Comparison of ENCODE assay signal across 27 cellular contexts in the genomic region with DNA sequence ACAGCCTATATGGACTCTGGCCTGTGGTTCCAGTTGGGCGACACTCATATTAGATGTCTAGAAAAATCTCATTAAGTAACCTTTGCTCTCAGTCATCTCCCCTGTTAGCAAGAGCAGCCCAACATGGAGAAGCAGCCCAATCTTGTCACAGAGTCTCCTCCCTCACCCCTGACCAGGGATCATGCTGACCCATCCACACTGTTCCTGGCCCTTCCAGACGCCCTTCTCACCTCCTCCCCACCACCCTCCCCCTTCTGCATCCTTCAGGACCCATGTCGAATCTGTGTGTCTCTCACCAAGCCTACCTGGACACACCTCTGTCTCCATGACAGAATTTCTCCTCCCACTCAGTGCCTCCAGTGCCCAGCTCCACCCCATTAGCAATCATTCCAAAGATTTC.
"Had no signal": no experiment of that assay in that cellular context is flagged by ENCODE, and none has a peak within 500 bp of the region (broad histone marks: within the 10 kb centered on the region; RNA-seq: fewer than 3 reads in every experiment).

No MANE protein-coding gene starts in this region.

- H3K4me3 ChIP-seq: colonic mucosa, gastroesophageal sphincter, heart left ventricle, hepatocyte, lung, prostate gland, right atrium auricular region, smooth muscle cell, stomach, thyroid gland, uterus had no signal

- DNase-seq: colonic mucosa; dermis blood vessel endothelial cell; effector memory CD8-positive, alpha-beta T cell; heart left ventricle; left cardiac atrium; naive B cell; stimulated activated CD4-positive, alpha-beta T cell treated with anti-CD3 and anti-CD28 coated beads, Interleukin-12 subunit alpha, Interleukin-12 subunit beta, amount 100 ng/mL, for 4 hours; stimulated activated CD4-positive, alpha-beta T cell treated with anti-CD3 and anti-CD28 coated beads, Interleukin-1b, Interleukin-23, amount 100 ng/mL, for 48 hours; stimulated activated CD4-positive, alpha-beta T cell treated with anti-CD3 and anti-CD28 coated beads, Interleukin-4, amount 100 ng/mL, for 1 hour; stimulated activated CD8-positive, alpha-beta memory T cell treated with anti-CD3 and anti-CD28 coated beads, Interleukin-4, amount 100 ng/mL, for 48 hours; stimulated activated naive CD4-positive, alpha-beta T cell treated with Interleukin-2 at 50 U/mL for 16 hours; stomach; thyroid gland; uterus had no signal

- H3K27me3 ChIP-seq: colonic mucosa, hepatocyte, right atrium auricular region, thyroid gland, uterus had no signal

- H3K4me1 Mint-ChIP-seq: central memory CD8-positive, alpha-beta T cell had no signal

- H3K36me3 ChIP-seq: colonic mucosa, gastroesophageal sphincter, heart left ventricle, prostate gland, right atrium auricular region, stomach, thyroid gland, uterus had no signal

- ATAC-seq: effector memory CD8-positive, alpha-beta T cell; gastroesophageal sphincter; heart left ventricle; left cardiac atrium; sciatic nerve had no signal

- FAIRE-seq: islet of Langerhans had no signal

- H3K36me3 Mint-ChIP-seq: memory B cell; naive B cell; natural killer cell treated with Interleukin-12 subunit alpha and Interleukin-12 subunit beta and Interleukin-15 and Interleukin-18, amount 100 ng/mL, for 72 hours; type B pancreatic cell had no signal

- H3K4me2 ChIP-seq: hepatocyte, smooth muscle cell had no signal

- H3K4me3 Mint-ChIP-seq: central memory CD8-positive, alpha-beta T cell; effector memory CD8-positive, alpha-beta T cell; memory B cell; natural killer cell treated with Interleukin-12 subunit alpha and Interleukin-12 subunit beta and Interleukin-15 and Interleukin-18, amount 100 ng/mL, for 72 hours; neural crest cell; type B pancreatic cell had no signal

- H3K9me3 Mint-ChIP-seq: central memory CD8-positive, alpha-beta T cell; effector memory CD8-positive, alpha-beta T cell; memory B cell; natural killer cell treated with Interleukin-12 subunit alpha and Interleukin-12 subunit beta and Interleukin-15 and Interleukin-18, amount 100 ng/mL, for 72 hours; neural crest cell; type B pancreatic cell had no signal

- H3K9me3 ChIP-seq: colonic mucosa, gastroesophageal sphincter, heart left ventricle, prostate gland, right atrium auricular region, stomach, thyroid gland, uterus had no signal

- H3K27ac Mint-ChIP-seq: memory B cell; natural killer cell treated with Interleukin-12 subunit alpha and Interleukin-12 subunit beta and Interleukin-15 and Interleukin-18, amount 100 ng/mL, for 72 hours; type B pancreatic cell had no signal

- H2AFZ ChIP-seq: hepatocyte had no signal

- H3K27ac ChIP-seq: colonic mucosa, gastroesophageal sphincter, heart left ventricle, hepatocyte, prostate gland, right atrium auricular region, stomach, thyroid gland, uterus had no signal

- H3K79me2 ChIP-seq: hepatocyte had no signal

- H3K4me1 ChIP-seq: colonic mucosa, prostate gland, uterus had no signal
